ENCODE assay signal across 16 cellular contexts in genomic region chr7:93146036-93146435, GRCh38. TPM values are rescaled to one million over a fixed set of nuclear protein-coding genes. Genes with fewer than 3 reads are reported as not detected.
DNase-seq lines count a peak whose midpoint lies in the region; ATAC-seq, FAIRE-seq and TF ChIP-seq lines count a peak whose summit lies in the region.
"Had no signal": no experiment of that assay in that cellular context is flagged by ENCODE, and none has a peak within 500 bp of the region (broad histone marks: within the 10 kb centered on the region; RNA-seq: fewer than 3 reads in every experiment).

No MANE protein-coding gene starts in this region.

- H3K9ac ChIP-seq in GM12878 (ENCODE audit: control insufficient read depth, insufficient read depth, low read length) (peak overlapping the region; percentile 63), neural progenitor cell (no peak overlapping the region)

- WGBS in GM12878 (ENCODE audit: insufficient coverage, insufficient replicate concordance, low lambda C conversion rate, missing lambda C conversion rate), result 0% methylated on average over 1 of the region's 1 CpG

- peak overlapping the region; percentile 91 for H3K4me3 ChIP-seq in GM12878
- no peak overlapping the region for H3K4me3 ChIP-seq in neural progenitor cell
- H3K4me3 ChIP-seq: A549 had no signal

- peaks cover 35% of the 10 kb centered on the region for H3K36me3 Mint-ChIP-seq in T-helper 1 cell treated with Interleukin-12 subunit alpha and Interleukin-12 subunit beta and Interleukin-4 antibody, amounts not matched to agents 30 μg/mL and 1 μg/mL, for 36 hours (ENCODE audit: low read depth)
- no peaks in the 10 kb centered on the region for H3K36me3 Mint-ChIP-seq in neural progenitor cell

- no peak for TF ChIP-seq POLR2A in GM12892 (IDR thresholded peaks at IDR 0.05; ENCODE audit: low read depth, low read length)
- no peak for TF ChIP-seq POLR2A in GM12878 (IDR thresholded peaks at IDR 0.05; ENCODE audit: low read depth, low read length)

- H3K4me2 ChIP-seq in GM12878 (ENCODE audit: control insufficient read depth, insufficient read depth) (peak overlapping the region; percentile 72), neural progenitor cell (peak overlapping the region; percentile 40)

- DNase-seq in T-helper 1 cell (no peak), GM12892 (ENCODE audit: insufficient read length) (no peak), GM12878 (ENCODE audit: low read depth, low spot score) (no peak), neural progenitor cell (ENCODE audit: low spot score) (peak; percentile 20), NCI-H2171 treated with DMSO at 0.1 percent for 48 hours (lab: John Stamatoyannopoulos, UW) (no peak)
- no peak for DNase-seq in stimulated activated CD4-positive, alpha-beta T cell treated with anti-CD3 and anti-CD28 coated beads, Interleukin-12 subunit alpha, Interleukin-12 subunit beta, amount 100 ng/mL, for 4 hours
- DNase-seq: activated naive CD4-positive, alpha-beta T cell; dorsolateral prefrontal cortex; EL; stimulated activated CD4-positive, alpha-beta T cell treated with anti-CD3 and anti-CD28 coated beads, Interleukin-4, amount 100 ng/mL, for 4 hours; substantia nigra had no signal

- peaks cover 42% of the 10 kb centered on the region for H3K4me1 Mint-ChIP-seq in T-helper 1 cell treated with Interleukin-12 subunit alpha and Interleukin-12 subunit beta and Interleukin-4 antibody, amounts not matched to agents 30 μg/mL and 1 μg/mL, for 36 hours (ENCODE audit: low read depth)
- H3K4me1 Mint-ChIP-seq in neural progenitor cell, result peaks cover 6% of the 10 kb centered on the region

- SMC1A ChIA-PET in GM12878 (lab: Charles Lee; ENCODE audit: uncharacterized antibody, unreplicated experiment), result interaction anchor here (0.9 to 5.8 kb wide), 11 partner anchors 8 to 86 kb away, joined by 3 to 58 read pairs (median 6); partner anchors contain the start of genes HEPACAM2, SAMD9 and VPS50

- no peak for TF ChIP-seq EP300 in GM12878 (IDR thresholded peaks at IDR 0.05; ENCODE audit: borderline replicate concordance in 1 of 2, control insufficient read depth in 1 of 2, low read depth in 2 of 2, low read length in 2 of 2)

- H2AFZ ChIP-seq in GM12878 (ENCODE audit: control insufficient read depth, low read depth, low read length) (no peak overlapping the region; the same call in 1 of the 2 replicates), neural progenitor cell (replicated peaks) (no peak overlapping the region)

- peak overlapping the region; percentile 77 for H3K27ac Mint-ChIP-seq in T-helper 1 cell treated with Interleukin-12 subunit alpha and Interleukin-12 subunit beta and Interleukin-4 antibody, amounts not matched to agents 30 μg/mL and 1 μg/mL, for 36 hours
- no peak overlapping the region for H3K27ac Mint-ChIP-seq in neural progenitor cell

- H3K9me3 ChIP-seq in GM12878 (replicated peaks; ENCODE audit: control insufficient read depth, insufficient read depth, low read length) (no peaks in the 10 kb centered on the region; the same call in 2 of the 3 replicates), neural progenitor cell (ENCODE audit: low read depth) (no peaks in the 10 kb centered on the region)
- H3K9me3 ChIP-seq: A549 had no signal

- peaks cover 4% of the 10 kb centered on the region for H3K9me3 Mint-ChIP-seq in T-helper 1 cell treated with Interleukin-12 subunit alpha and Interleukin-12 subunit beta and Interleukin-4 antibody, amounts not matched to agents 30 μg/mL and 1 μg/mL, for 36 hours
- no peaks in the 10 kb centered on the region for H3K9me3 Mint-ChIP-seq in neural progenitor cell

- intact Hi-C loops in GM12878 (cut with micrococcal nuclease; ENCODE audit: unreplicated experiment), result loop anchor here (2.0 kb wide), 2 partner anchors 27 to 87 kb away; partner anchors contain the start of gene VPS50

- FAIRE-seq in GM12892 (lab: Jason Lieb, UNC), result peak; percentile 38
- FAIRE-seq in GM12878 (lab: Jason Lieb, UNC), result no peak
- FAIRE-seq: A549 had no signal

- peaks cover 0 to 29% of the 10 kb centered on the region in 2 experiments; a peak in 3 of 4 replicates for H3K36me3 ChIP-seq in GM12878 (ENCODE audit: control insufficient read depth in 2 of 2, insufficient read depth in 2 of 2, low read length in 1 of 2)
- H3K36me3 ChIP-seq in neural progenitor cell, result no peaks in the 10 kb centered on the region

- in situ Hi-C loops in GM12878 (cut with MboI), result no loop called here

- H3K27ac ChIP-seq in GM12878 (ENCODE audit: control insufficient read depth, insufficient read depth), result peak overlapping the region; percentile 84
- H3K27ac ChIP-seq in neural progenitor cell, result no peak overlapping the region
- H3K27ac ChIP-seq: VCaP had no signal

- peak overlapping the region; percentile 96 for H3K4me3 Mint-ChIP-seq in T-helper 1 cell treated with Interleukin-12 subunit alpha and Interleukin-12 subunit beta and Interleukin-4 antibody, amounts not matched to agents 30 μg/mL and 1 μg/mL, for 36 hours
- no peak overlapping the region for H3K4me3 Mint-ChIP-seq in neural progenitor cell

- RAD21 ChIA-PET in GM12878 (lab: Charles Lee; ENCODE audit: unreplicated experiment), result interaction anchor here (0.6 to 4.7 kb wide), 5 partner anchors 19 to 661 kb away, joined by 3 to 35 read pairs (median 5); partner anchors contain the start of genes SAMD9 and VPS50

- H4K20me1 ChIP-seq in GM12878 (ENCODE audit: control insufficient read depth, insufficient read depth), result no peaks in the 10 kb centered on the region
- H4K20me1 ChIP-seq in neural progenitor cell (ENCODE audit: low read depth), result no peaks in the 10 kb centered on the region

- BruUV-seq in GM12878 (replicated peaks; lab: Mats Ljungman, UMichigan), result no TSS peak

- H3K27me3 ChIP-seq in GM12878 (replicated peaks in 1 of 2; ENCODE audit: control insufficient read depth in 2 of 2, insufficient read depth in 2 of 2, low read length in 1 of 2) (no peaks in the 10 kb centered on the region), neural progenitor cell (no peaks in the 10 kb centered on the region)

- TF ChIP-seq RAD21 in GM12878 (IDR thresholded peaks at IDR 0.05; ENCODE audit: insufficient read depth, low read depth, low read length), result no peak

- POLR2A ChIA-PET in GM12878 (lab: Charles Lee), result interaction anchor here (1.2 to 4.2 kb wide), 4 partner anchors 8 to 29 kb away, joined by 3 to 33 read pairs (median 6); partner anchors contain the start of gene SAMD9

- ATAC-seq in GM12878, result 0 out of 3 replicates have a peak, but pooled peaks have one; percentile 4
- ATAC-seq in HG03460 (IDR thresholded peaks at IDR 0.05; ENCODE audit: unreplicated experiment), result no peak
- ATAC-seq: A549, left lobe of liver had no signal

- CTCF ChIA-PET in GM12878 (lab: Yijun Ruan, JAX), result interaction anchor here (1.4 to 3.7 kb wide), 6 partner anchors 10 to 83 kb away, joined by 3 to 19 read pairs (median 8); partner anchors contain the start of gene SAMD9

- H3F3A ChIP-seq in neural progenitor cell (ENCODE audit: low read depth), result no peaks in the 10 kb centered on the region

- H3K27me3 Mint-ChIP-seq in T-helper 1 cell treated with Interleukin-12 subunit alpha and Interleukin-12 subunit beta and Interleukin-4 antibody, amounts not matched to agents 30 μg/mL and 1 μg/mL, for 36 hours (ENCODE audit: low read depth), result no peaks in the 10 kb centered on the region
- no peaks in the 10 kb centered on the region for H3K27me3 Mint-ChIP-seq in neural progenitor cell (ENCODE audit: insufficient read depth, low read depth)

- H3K4me1 ChIP-seq in GM12878 (ENCODE audit: control insufficient read depth, insufficient read depth, low read length) (peaks cover 10% of the 10 kb centered on the region; the same call in 1 of the 2 replicates), neural progenitor cell (peaks cover 29% of the 10 kb centered on the region)

- peak in 1 of 3 experiments; percentile 27; a peak in 1 of 6 replicates for TF ChIP-seq CTCF in GM12878 (IDR thresholded peaks at IDR 0.05 in 2 of 3, conservative IDR thresholded peaks at IDR 0.05 in 1 of 3; ENCODE audit: control insufficient read depth in 2 of 3, extremely low read depth in 1 of 3, insufficient read depth in 1 of 3, low read depth in 3 of 3, low read length in 3 of 3)
- no peak for TF ChIP-seq CTCF in neural progenitor cell (IDR thresholded peaks at IDR 0.05)

- H3K79me2 ChIP-seq in GM12878 (ENCODE audit: control insufficient read depth, insufficient read depth, low read length), result peaks cover 32% of the 10 kb centered on the region
- no peaks in the 10 kb centered on the region for H3K79me2 ChIP-seq in neural progenitor cell (ENCODE audit: low read depth)

RNA-seq across cellular contexts. Expression of gene SAMD9L, which starts 2.1 kb away (rescaled TPM):
- 18.4 TPM for polyA plus RNA-seq in GM12892 (2012; ENCODE audit: missing spikeins)
- total RNA-seq in GM12878 (2013; cell fraction: nucleolus; rRNA removed), result 91.6 and 94.2 TPM in 2 replicates
- total RNA-seq in GM12878 (2014; rRNA removed) (28.2 and 38.1 TPM in 2 replicates), GM12878 (2014; rRNA removed; fragmentation: Illumina TruSeq; extraction: Trizol) (45.4 and 51.8 TPM in 2 replicates), GM12878 (2021) (29.9 and 34.7 TPM in 2 replicates), neural progenitor cell (ENCODE audit: low replicate concordance) (not detected in 2 replicates)
- 38.8 TPM for polyA plus RNA-seq in GM12878 (2011; ENCODE audit: low read depth)
- polyA plus RNA-seq in GM12878 (2011; rRNA removed) (51.3 and 87.8 TPM in 2 replicates), GM12878 (2014; fragmentation: Illumina TruSeq; extraction: Trizol) (38.4 and 51.0 TPM in 2 replicates), GM12878 (2014; fragmentation: Nextera tagmentation; extraction: Ambion mirVana) (10 to 100 TPM; 22.3 to 29.2 TPM), GM12878 (2014; rRNA removed) (24.1 and 26.9 TPM in 2 replicates), GM12878 (2016; fragmentation: Nextera tagmentation; extraction: Ambion mirVana) (10 to 100 TPM; 28.6 to 30.4 TPM)
- polyA plus RNA-seq in GM12878 (2011; cell fraction: cytosol; rRNA removed), result 14.0 and 15.7 TPM in 2 replicates
- 76.7 and 81.6 TPM in 2 replicates for polyA plus RNA-seq in GM12878 (2011; cell fraction: nucleus; rRNA removed)
- polyA plus RNA-seq in GM12878 (2012), result 17.4 and 23.4 TPM in 2 replicates
- 33.7 and 42.6 TPM in 2 replicates for polyA minus RNA-seq in GM12878 (2011; rRNA and poly(A)+ RNA removed)
- 15.8 and 16.7 TPM in 2 replicates for polyA minus RNA-seq in GM12878 (2011; cell fraction: cytosol; rRNA and poly(A)+ RNA removed)
- 33.4 and 38.1 TPM in 2 replicates for polyA minus RNA-seq in GM12878 (2011; cell fraction: nucleus; rRNA and poly(A)+ RNA removed)

RNA-seq across cellular contexts. Expression of gene SAMD9, which starts 28.3 kb away (rescaled TPM):
- 8.4 TPM for polyA plus RNA-seq in GM12892 (2012; ENCODE audit: missing spikeins)
- 53.2 and 60.6 TPM in 2 replicates for total RNA-seq in GM12878 (2013; cell fraction: nucleolus; rRNA removed)
- total RNA-seq in GM12878 (2014; rRNA removed) (18.9 and 23.3 TPM in 2 replicates), GM12878 (2014; rRNA removed; fragmentation: Illumina TruSeq; extraction: Trizol) (32.5 and 34.1 TPM in 2 replicates), GM12878 (2021) (18.1 and 19.2 TPM in 2 replicates), neural progenitor cell (ENCODE audit: low replicate concordance) (not detected in 2 replicates)
- polyA plus RNA-seq in GM12878 (2011; ENCODE audit: low read depth), result 5.5 TPM
- polyA plus RNA-seq in GM12878 (2011; rRNA removed) (37.1 and 76.8 TPM in 2 replicates), GM12878 (2014; fragmentation: Illumina TruSeq; extraction: Trizol) (23.8 and 32.5 TPM in 2 replicates), GM12878 (2014; fragmentation: Nextera tagmentation; extraction: Ambion mirVana) (1 to 10 TPM; 6.4 to 8.3 TPM), GM12878 (2014; rRNA removed) (8.4 and 10.8 TPM in 2 replicates), GM12878 (2016; fragmentation: Nextera tagmentation; extraction: Ambion mirVana) (10 to 100 TPM in 1 of 2 experiments, 1 to 10 TPM in 1; 9.6 to 12.1 TPM)
- 8.1 and 8.3 TPM in 2 replicates for polyA plus RNA-seq in GM12878 (2011; cell fraction: cytosol; rRNA removed)
- 46.8 and 64.7 TPM in 2 replicates for polyA plus RNA-seq in GM12878 (2011; cell fraction: nucleus; rRNA removed)
- polyA plus RNA-seq in GM12878 (2012), result 9.5 and 9.6 TPM in 2 replicates
- polyA minus RNA-seq in GM12878 (2011; rRNA and poly(A)+ RNA removed), result 32.8 and 52.6 TPM in 2 replicates
- polyA minus RNA-seq in GM12878 (2011; cell fraction: cytosol; rRNA and poly(A)+ RNA removed), result 19.2 and 22.1 TPM in 2 replicates
- 41.2 and 42.6 TPM in 2 replicates for polyA minus RNA-seq in GM12878 (2011; cell fraction: nucleus; rRNA and poly(A)+ RNA removed)

Comparison
In these comparisons a context has a peak if more than half of its experiments do, and no peak if none do; other contexts are left out.
1. RNA of gene SAMD9L, which starts 2.1 kb away (total RNA-seq): 28.2 to 94.2 TPM in GM12878; not detected in neural progenitor cell; every median in the first group is over 10 times any median in the second.
2. RNA of gene SAMD9, which starts 28.3 kb away (total RNA-seq): 18.1 to 60.6 TPM in GM12878; not detected in neural progenitor cell; every median in the first group is over 10 times any median in the second.